1 cellular context compared by ENCODE assay signal in genomic region chr9:82148849-82149544, GRCh38.
TF ChIP-seq lines count a peak whose summit lies in the region.

No MANE protein-coding gene starts in this region.

TF ChIP-seq in SK-N-SH treated with all-trans-retinoic acid at 6 μM for 48 hours, 23 proteins besides CTCF, POLR2A, EP300 and RAD21 (continued from another document):
- TF ChIP-seq POU6F1 (CRISPR knock-in tag; IDR thresholded peaks at IDR 0.05; ENCODE audit: borderline replicate concordance, low read depth) (peak; percentile 86; the same call in 1 of the 2 replicates), ZFP30 (CRISPR knock-in tag; IDR thresholded peaks at IDR 0.05) (no peak), ESRRG (CRISPR knock-in tag; IDR thresholded peaks at IDR 0.05) (no peak), ZFP3 (CRISPR knock-in tag; IDR thresholded peaks at IDR 0.05) (no peak), PATZ1 (CRISPR knock-in tag; IDR thresholded peaks at IDR 0.05; ENCODE audit: borderline replicate concordance) (no peak), RARB (CRISPR knock-in tag; IDR thresholded peaks at IDR 0.05) (peak; percentile 92), TOX (CRISPR knock-in tag; IDR thresholded peaks at IDR 0.05; ENCODE audit: borderline replicate concordance) (peak; percentile 94)
